9 cellular contexts compared by ENCODE assay signal in the genomic region with DNA sequence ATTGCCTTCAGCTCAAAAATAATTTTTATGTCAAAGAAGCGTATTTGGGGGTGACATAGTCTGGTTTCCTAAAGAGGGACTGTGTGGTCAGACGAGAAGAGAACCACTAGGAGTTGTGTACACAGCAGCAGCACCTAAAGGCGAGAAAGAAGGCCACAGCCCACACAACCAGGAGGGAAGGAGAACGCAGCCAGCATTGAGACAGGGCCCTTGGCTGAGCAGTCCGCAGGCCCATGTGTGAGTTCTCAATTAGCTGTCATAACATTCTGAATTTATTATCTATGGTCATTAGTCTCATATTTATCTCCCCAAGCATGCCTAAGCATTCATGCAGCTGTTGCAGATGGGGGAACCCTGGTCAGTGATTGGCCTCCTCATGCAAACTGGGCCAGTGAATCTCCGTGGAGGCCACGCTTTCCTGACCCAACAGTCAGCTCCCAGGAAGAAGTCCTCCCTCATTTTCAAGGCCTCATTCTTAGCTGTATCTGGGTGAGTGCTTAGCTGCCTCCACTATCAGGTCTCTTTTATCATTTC.
DNase-seq lines count a peak whose midpoint lies in the region; TF ChIP-seq lines count a peak whose summit lies in the region.
"Had no signal": no experiment of that assay in that cellular context is flagged by ENCODE, and none has a peak within 500 bp of the region (broad histone marks: within the 10 kb centered on the region; RNA-seq: fewer than 3 reads in every experiment).

No MANE protein-coding gene starts in this region.

- peak overlapping the region; percentile 53; the same call in 1 of the 2 replicates for H2AFZ ChIP-seq in GM23248

- H3K27me3 ChIP-seq in GM23248 (replicated peaks; ENCODE audit: insufficient read depth) (no peaks in the 10 kb centered on the region), NT2/D1 (ENCODE audit: insufficient read depth, insufficient read length) (no peaks in the 10 kb centered on the region)

- H3K4me2 ChIP-seq in GM23248 (ENCODE audit: unreplicated experiment): no peak overlapping the region

- TF ChIP-seq CTCF in mesothelial cell of epicardium (IDR thresholded peaks at IDR 0.05; ENCODE audit: unreplicated experiment): no peak

- TF ChIP-seq POLR2A in GM15510 (IDR thresholded peaks at IDR 0.05; ENCODE audit: borderline replicate concordance, extremely low read depth, insufficient read length): peak; percentile 32

- peaks cover 16% of the 10 kb centered on the region for H3K9me3 Mint-ChIP-seq in mesothelial cell of epicardium

- H3K9ac ChIP-seq in GM23248 (no peak overlapping the region), NT2/D1 (ENCODE audit: insufficient read length, low read depth) (peak overlapping the region; percentile 35)

- H3K4me1 ChIP-seq in GM23248 (ENCODE audit: insufficient read depth) (no peaks in the 10 kb centered on the region), NT2/D1 (ENCODE audit: insufficient read depth, insufficient read length) (peaks cover 5% of the 10 kb centered on the region)

- H3K27ac ChIP-seq in GM23248: no peak overlapping the region

- no peak for DNase-seq in GM23248
- no peak for DNase-seq in NT2/D1 (ENCODE audit: low read depth, low spot score)
- peak in 1 of 2 experiments; percentile 42 for DNase-seq in mesothelial cell of epicardium (ENCODE audit: low spot score in 2 of 2, unreplicated experiment in 2 of 2)
- DNase-seq in anterior cingulate cortex (lab: John Stamatoyannopoulos, UW): no peak
- no peak for DNase-seq in occipital lobe (lab: John Stamatoyannopoulos, UW)
- DNase-seq in HPDE6-E6E7 (ENCODE audit: extremely low spot score): no peak
- no peak for DNase-seq in inferior parietal cortex (ENCODE audit: extremely low spot score)
- DNase-seq: stimulated activated naive CD4-positive, alpha-beta T cell had no signal

- no peaks in the 10 kb centered on the region for H4K20me1 ChIP-seq in GM23248 (ENCODE audit: insufficient read depth)

- no peaks in the 10 kb centered on the region for H3K79me2 ChIP-seq in GM23248 (ENCODE audit: insufficient read depth)

- 41 to 44% methylated on average over 7 of the region's 7 CpGs for WGBS in GM23248 (ENCODE audit: low coverage in 1 of 2, low lambda C conversion rate in 2 of 2, missing lambda C conversion rate in 2 of 2), 2 experiments

- H3K9me3 ChIP-seq in GM23248 (ENCODE audit: low read depth): no peaks in the 10 kb centered on the region
- peaks cover 17% of the 10 kb centered on the region for H3K9me3 ChIP-seq in NT2/D1 (ENCODE audit: insufficient read depth, low read length)

- H3K9me2 ChIP-seq in GM23248 (ENCODE audit: insufficient read depth): no peaks in the 10 kb centered on the region

- no peak overlapping the region for H3K4me3 ChIP-seq in GM23248
- H3K4me3 ChIP-seq in NT2/D1 (ENCODE audit: insufficient read length, low read depth): no peak overlapping the region

- H3K36me3 ChIP-seq in GM23248 (ENCODE audit: low read depth) (no peaks in the 10 kb centered on the region), NT2/D1 (ENCODE audit: insufficient read depth, insufficient read length, low read length) (no peaks in the 10 kb centered on the region)

- no peaks in the 10 kb centered on the region for H3K27me3 Mint-ChIP-seq in mesothelial cell of epicardium (ENCODE audit: low read depth)

- H3K36me3 Mint-ChIP-seq in mesothelial cell of epicardium: peaks cover 1% of the 10 kb centered on the region

- H3K4me1 Mint-ChIP-seq in mesothelial cell of epicardium: peaks cover 18% of the 10 kb centered on the region

- in situ Hi-C loops in GM23248 (cut with MboI): no loop called here

- H3K4me3 Mint-ChIP-seq in mesothelial cell of epicardium: no peak overlapping the region

- H3K27ac Mint-ChIP-seq in mesothelial cell of epicardium: peak overlapping the region; percentile 91

- no peaks in the 10 kb centered on the region for H3F3A ChIP-seq in GM23248 (ENCODE audit: insufficient read depth)
